In the genomic region with DNA sequence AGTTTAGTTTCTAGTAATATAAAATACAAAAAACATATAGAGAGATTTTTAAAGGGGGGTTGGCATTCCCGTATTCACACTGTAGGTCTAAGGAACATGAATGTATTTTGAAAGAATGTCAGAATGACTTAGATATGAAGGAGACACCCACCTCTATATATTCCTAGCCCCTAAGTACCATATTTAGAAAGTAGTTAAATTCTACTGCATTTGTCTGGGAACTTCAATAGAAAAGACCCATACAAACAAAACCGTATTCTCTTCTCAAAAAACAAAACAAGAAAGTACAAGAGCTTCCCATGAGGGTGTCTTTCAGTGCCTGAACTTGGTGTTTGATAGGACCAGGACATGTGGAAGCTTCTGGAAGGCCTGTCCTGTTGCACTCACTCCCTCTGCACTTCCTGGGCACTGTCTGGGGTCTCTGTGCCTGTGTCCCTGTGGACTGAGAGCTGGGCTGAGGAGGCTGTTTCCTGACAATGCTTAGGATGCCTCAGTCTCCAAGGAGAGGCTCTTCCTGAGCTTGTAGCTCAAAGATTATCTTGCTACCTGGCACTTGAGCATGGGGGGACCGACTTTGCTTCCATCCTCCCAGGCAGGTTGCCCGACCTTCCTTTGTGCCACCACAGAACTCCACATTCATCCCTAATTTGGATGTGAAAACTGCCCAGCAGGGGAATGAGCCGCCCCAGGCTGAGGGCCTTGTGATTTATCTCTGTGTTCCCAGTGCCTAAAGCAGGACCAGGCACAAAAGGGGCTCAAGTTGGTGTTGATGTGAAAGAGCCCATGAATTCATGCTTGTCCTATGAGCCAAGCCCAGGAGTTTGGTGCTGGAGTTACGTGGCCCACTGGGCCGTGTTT, we compare ENCODE assay signal across 8 cellular contexts. TPM values are rescaled to one million over a fixed set of nuclear protein-coding genes. Genes with fewer than 3 reads are reported as not detected.
DNase-seq lines count a peak whose midpoint lies in the region; ATAC-seq and TF ChIP-seq lines count a peak whose summit lies in the region.
"Had no signal": no experiment of that assay in that cellular context is flagged by ENCODE, and none has a peak within 500 bp of the region (broad histone marks: within the 10 kb centered on the region; RNA-seq: fewer than 3 reads in every experiment).

No MANE protein-coding gene starts in this region.

- WGBS in HUES64, result 39% methylated on average over 6 of the region's 7 CpGs

- H3K4me3 ChIP-seq in HUES64 (ENCODE audit: low read length), result no peak overlapping the region

- H3K27me3 ChIP-seq in HUES64 (ENCODE audit: insufficient read depth, low read length), result no peaks in the 10 kb centered on the region

- peak overlapping the region; percentile 51; the same call in 1 of the 2 replicates for H3K27ac ChIP-seq in HUES64 (ENCODE audit: low read depth, low read length)

- H3K36me3 Mint-ChIP-seq in activated T-helper 2 cell treated with anti-CD3 and anti-CD28 coated beads, Interferon-gamma antibody, Interleukin-2, Interleukin-4, amounts not matched to agents 10 μg/mL and 5 μg/mL and 100 μg/mL, durations not matched to agents 14 hours and 24 hours and 36 hours (ENCODE audit: low read depth), result no peaks in the 10 kb centered on the region
- H3K36me3 Mint-ChIP-seq in stimulated activated naive B cell treated with anti-CD40 and anti-IgM and Interleukin-4, amounts not matched to agents 10 μg/mL and 1 μg/mL and 100 μg/mL, for 72 hours, result peaks cover 5 to 6% of the 10 kb centered on the region in 2 donors
- H3K36me3 Mint-ChIP-seq in glutamatergic neuron (ENCODE audit: unreplicated experiment), result no peaks in the 10 kb centered on the region

- H3K4me1 Mint-ChIP-seq in activated T-helper 2 cell treated with anti-CD3 and anti-CD28 coated beads, Interferon-gamma antibody, Interleukin-2, Interleukin-4, amounts not matched to agents 10 μg/mL and 5 μg/mL and 100 μg/mL, durations not matched to agents 14 hours and 24 hours and 36 hours (ENCODE audit: low read depth), result peaks cover 53% of the 10 kb centered on the region
- peaks cover 31 to 64% of the 10 kb centered on the region in 2 donors for H3K4me1 Mint-ChIP-seq in stimulated activated naive B cell treated with anti-CD40 and anti-IgM and Interleukin-4, amounts not matched to agents 10 μg/mL and 1 μg/mL and 100 μg/mL, for 72 hours
- peaks cover 20% of the 10 kb centered on the region for H3K4me1 Mint-ChIP-seq in glutamatergic neuron (ENCODE audit: low read depth, unreplicated experiment)

- in situ Hi-C loops in G401 (cut with HindIII; ENCODE audit: low sequenced_read_pairs), result no loop called here

- H3K27ac Mint-ChIP-seq in activated T-helper 2 cell treated with anti-CD3 and anti-CD28 coated beads, Interferon-gamma antibody, Interleukin-2, Interleukin-4, amounts not matched to agents 10 μg/mL and 5 μg/mL and 100 μg/mL, durations not matched to agents 14 hours and 24 hours and 36 hours, result peak overlapping the region; percentile 88
- peak overlapping the region; percentile 83 for H3K27ac Mint-ChIP-seq in stimulated activated naive B cell treated with anti-CD40 and anti-IgM and Interleukin-4, amounts not matched to agents 10 μg/mL and 1 μg/mL and 100 μg/mL, for 72 hours
- no peak overlapping the region for H3K27ac Mint-ChIP-seq in glutamatergic neuron (ENCODE audit: unreplicated experiment)

- no peaks in the 10 kb centered on the region for H3K9me3 Mint-ChIP-seq in activated T-helper 2 cell treated with anti-CD3 and anti-CD28 coated beads, Interferon-gamma antibody, Interleukin-2, Interleukin-4, amounts not matched to agents 10 μg/mL and 5 μg/mL and 100 μg/mL, durations not matched to agents 14 hours and 24 hours and 36 hours
- H3K9me3 Mint-ChIP-seq in stimulated activated naive B cell treated with anti-CD40 and anti-IgM and Interleukin-4, amounts not matched to agents 10 μg/mL and 1 μg/mL and 100 μg/mL, for 72 hours, result peaks cover 5% of the 10 kb centered on the region in 2 donors
- peaks cover 6% of the 10 kb centered on the region for H3K9me3 Mint-ChIP-seq in glutamatergic neuron (ENCODE audit: unreplicated experiment)

- no peak for TF ChIP-seq CTCF in glutamatergic neuron (IDR thresholded peaks at IDR 0.05; ENCODE audit: partially characterized antibody, unreplicated experiment)

- H3K9me3 ChIP-seq in HUES64 (ENCODE audit: insufficient read depth, low read depth, low read length), result no peaks in the 10 kb centered on the region

- H3K36me3 ChIP-seq in HUES64 (ENCODE audit: insufficient read depth, low read length), result no peaks in the 10 kb centered on the region

- intact Hi-C loops in activated T-helper 2 cell treated with anti-CD3 and anti-CD28 coated beads, Interferon-gamma antibody, Interleukin-2, Interleukin-4, amounts not matched to agents 10 μg/mL and 5 μg/mL and 100 μg/mL, durations not matched to agents 14 hours and 24 hours and 36 hours (cut with micrococcal nuclease), result loop anchor here (1.0 to 2.0 kb wide), 2 partner anchors 23 to 37 kb away; no protein-coding TSS in a partner anchor

- ATAC-seq in stimulated activated naive B cell treated with anti-CD40 and anti-IgM and Interleukin-4, amounts not matched to agents 10 μg/mL and 1 μg/mL and 100 μg/mL, for 72 hours (replicated peaks), result no peak

- peak overlapping the region; percentile 3; the same call in 1 of the 2 replicates for H3K9ac ChIP-seq in HUES64 (ENCODE audit: low read depth, low read length)

- peaks cover 35% of the 10 kb centered on the region for H3K4me1 ChIP-seq in HUES64 (ENCODE audit: insufficient read depth, low read length)

- H3K4me3 Mint-ChIP-seq in activated T-helper 2 cell treated with anti-CD3 and anti-CD28 coated beads, Interferon-gamma antibody, Interleukin-2, Interleukin-4, amounts not matched to agents 10 μg/mL and 5 μg/mL and 100 μg/mL, durations not matched to agents 14 hours and 24 hours and 36 hours (ENCODE audit: low read depth), result no peak overlapping the region
- no peak overlapping the region for H3K4me3 Mint-ChIP-seq in stimulated activated naive B cell treated with anti-CD40 and anti-IgM and Interleukin-4, amounts not matched to agents 10 μg/mL and 1 μg/mL and 100 μg/mL, for 72 hours
- no peak overlapping the region for H3K4me3 Mint-ChIP-seq in glutamatergic neuron (ENCODE audit: unreplicated experiment)

- DNase-seq in activated T-helper 2 cell treated with anti-CD3 and anti-CD28 coated beads, Interferon-gamma antibody, Interleukin-2, Interleukin-4, amounts not matched to agents 10 μg/mL and 5 μg/mL and 100 μg/mL, durations not matched to agents 14 hours and 24 hours and 36 hours (ENCODE audit: low spot score), result no peak
- DNase-seq in iPS-NIHi11 (ENCODE audit: low spot score), result peak; percentile 49
- DNase-seq in stimulated activated naive B cell treated with anti-CD40 and anti-IgM and Interleukin-4, amounts not matched to agents 10 μg/mL and 1 μg/mL and 100 μg/mL, for 72 hours, result no peak
- no peak for DNase-seq in G401 (ENCODE audit: low spot score)
- no peak for DNase-seq in D341Med (ENCODE audit: low spot score)
- no peak for DNase-seq in glutamatergic neuron
- DNase-seq: NCI-H446 had no signal

- no peaks in the 10 kb centered on the region for H3K27me3 Mint-ChIP-seq in activated T-helper 2 cell treated with anti-CD3 and anti-CD28 coated beads, Interferon-gamma antibody, Interleukin-2, Interleukin-4, amounts not matched to agents 10 μg/mL and 5 μg/mL and 100 μg/mL, durations not matched to agents 14 hours and 24 hours and 36 hours (ENCODE audit: low read depth)
- H3K27me3 Mint-ChIP-seq in stimulated activated naive B cell treated with anti-CD40 and anti-IgM and Interleukin-4, amounts not matched to agents 10 μg/mL and 1 μg/mL and 100 μg/mL, for 72 hours, result no peaks in the 10 kb centered on the region
- peaks cover 5% of the 10 kb centered on the region for H3K27me3 Mint-ChIP-seq in glutamatergic neuron (ENCODE audit: unreplicated experiment)

RNA-seq across cellular contexts. Expression of gene KLF6, which starts 44.4 kb away (rescaled TPM):
- polyA plus RNA-seq in HUES64 (2013, experiment 1 of 2), result 12.2 TPM
- 12.4 TPM for polyA plus RNA-seq in HUES64 (2013, experiment 2 of 2)
- total RNA-seq in activated T-helper 2 cell treated with anti-CD3 and anti-CD28 coated beads, Interferon-gamma antibody, Interleukin-2, Interleukin-4, amounts not matched to agents 10 μg/mL and 5 μg/mL and 100 μg/mL, durations not matched to agents 14 hours and 24 hours and 36 hours, result 126 and 129 TPM in 2 replicates
- 25.8 and 35.8 TPM in 2 replicates for total RNA-seq in G401 (2014; rRNA removed; shearing (Covaris generic))
- 88.6 TPM for total RNA-seq in glutamatergic neuron (ENCODE audit: unreplicated experiment)
